ENCODE assay signal across 22 cellular contexts in genomic region chr15:78260489-78260888, GRCh38. TPM values are rescaled to one million over a fixed set of nuclear protein-coding genes. Genes with fewer than 3 reads are reported as not detected.
DNase-seq lines count a peak whose midpoint lies in the region; ATAC-seq, FAIRE-seq and TF ChIP-seq lines count a peak whose summit lies in the region.
"Had no signal": no experiment of that assay in that cellular context is flagged by ENCODE, and none has a peak within 500 bp of the region (broad histone marks: within the 10 kb centered on the region; RNA-seq: fewer than 3 reads in every experiment).

No MANE protein-coding gene starts in this region.

- no peak overlapping the region for H4K8ac ChIP-seq in H1 (ENCODE audit: extremely low read depth, insufficient read depth, low read length)

- no peak overlapping the region for H3K23ac ChIP-seq in H1 (ENCODE audit: insufficient read length)

- no peak overlapping the region for H3K4me2 ChIP-seq in H1 (ENCODE audit: insufficient read depth in 1 of 2, low read depth in 2 of 2, low read length in 2 of 2)
- no peak overlapping the region for H3K4me2 ChIP-seq in neural progenitor cell
- H3K4me2 ChIP-seq: BLaER1 had no signal

- H3K79me2 ChIP-seq in H1 (ENCODE audit: control insufficient read depth in 1 of 2, insufficient read depth in 2 of 2, low read length in 2 of 2): no peaks in the 10 kb centered on the region
- no peaks in the 10 kb centered on the region for H3K79me2 ChIP-seq in neural progenitor cell (ENCODE audit: low read depth)

- no peak overlapping the region for H3K4me3 ChIP-seq in WERI-Rb-1 (ENCODE audit: low read depth, low read length)
- no peak overlapping the region for H3K4me3 ChIP-seq in H1 (ENCODE audit: extremely low read depth in 1 of 4, insufficient read depth in 2 of 4, low read depth in 3 of 4, low read length in 4 of 4)
- H3K4me3 ChIP-seq in neural progenitor cell: no peak overlapping the region
- no peak overlapping the region for H3K4me3 ChIP-seq in testis
- H3K4me3 ChIP-seq: BLaER1, HAP-1 had no signal

- POLR2A ChIA-PET in H1 (lab: Charles Lee; ENCODE audit: partially characterized antibody): no interaction called here

- no peak for TF ChIP-seq EP300 in H1 (IDR thresholded peaks at IDR 0.05; ENCODE audit: borderline replicate concordance in 1 of 2, low read depth in 2 of 2, low read length in 2 of 2)

- no peak overlapping the region for H2BK15ac ChIP-seq in H1 (ENCODE audit: low read length)

- CTCF ChIA-PET in H1 (lab: Charles Lee; ENCODE audit: partially characterized antibody): interaction anchor here (7.7 kb wide), 1 partner anchor 19 kb away, joined by 48 read pairs; no protein-coding TSS in a partner anchor

- no peak overlapping the region for H3K14ac ChIP-seq in H1 (ENCODE audit: insufficient read length)

- H2BK5ac ChIP-seq in H1 (ENCODE audit: low read depth, low read length): no peak overlapping the region

- 0 out of 7 replicates have a peak, but pooled peaks cover 0 to 3% (median 0%) of the 10 kb centered on the region in 4 experiments for H3K4me1 ChIP-seq in H1 (replicated peaks in 1 of 4; ENCODE audit: control insufficient read depth in 3 of 4, insufficient read depth in 4 of 4, low read length in 3 of 4)
- H3K4me1 ChIP-seq in neural progenitor cell: no peaks in the 10 kb centered on the region
- H3K4me1 ChIP-seq in testis: peaks cover 6% of the 10 kb centered on the region
- H3K4me1 ChIP-seq: BLaER1, HAP-1 had no signal

- no peak overlapping the region for H2BK12ac ChIP-seq in H1 (ENCODE audit: low read depth, low read length)

- H3K56ac ChIP-seq in H1 (replicated peaks; ENCODE audit: insufficient read length, low read depth, low read length): no peak overlapping the region

- no peaks in the 10 kb centered on the region for H3K9me3 Mint-ChIP-seq in neural progenitor cell
- H3K9me3 Mint-ChIP-seq: CD4-positive, alpha-beta T cell had no signal

- DNase-seq in WERI-Rb-1 (no peak), H1 (ENCODE audit: low read depth in 1 of 2, low spot score in 2 of 2) (no peak), neural progenitor cell (ENCODE audit: low spot score) (no peak), DMS53 treated with DMSO at 0.1 percent for 48 hours (lab: John Stamatoyannopoulos, UW; ENCODE audit: unreplicated experiment) (no peak), T-helper 2 cell (no peak), testis (no peak)
- DNase-seq: ACHN; CD4-positive, alpha-beta T cell; COR-L47; DMS79 treated with DMSO at 0.1 percent for 48 hours; MV-4-11; NCI-H1105 treated with DMSO at 0.1 percent for 48 hours; NCI-H2029 treated with DMSO at 0.1 percent for 48 hours; NCI-H345; NCI-H774; NK-92 treated with Interleukin-12 subunit alpha and Interleukin-12 subunit beta, amount 100 ng/mL, for 24 hours had no signal

- 51% methylated on average over 2 of the region's 2 CpGs; no CpG with 5 or more reads in 1 of the 2 experiments for WGBS in H1 (ENCODE audit: extremely low coverage in 1 of 2, insufficient coverage in 1 of 2, insufficient read length in 1 of 2, insufficient replicate concordance in 2 of 2, low coverage in 1 of 2, low lambda C conversion rate in 2 of 2, missing lambda C conversion rate in 1 of 2), 2 experiments
- 69 to 71% methylated on average over 2 of the region's 2 CpGs for WGBS in testis, 2 donors

- H2AFZ ChIP-seq in H1 (ENCODE audit: low read length): peak overlapping the region; percentile 20; the same call in 1 of the 2 replicates
- H2AFZ ChIP-seq in neural progenitor cell (replicated peaks): peak overlapping the region; percentile 96

- TF ChIP-seq CTCF in WERI-Rb-1 (IDR thresholded peaks at IDR 0.05; ENCODE audit: low read depth, low read length) (no peak), H1 (IDR thresholded peaks at IDR 0.05; ENCODE audit: control extremely low read depth in 1 of 3, insufficient read depth in 1 of 3, low read depth in 1 of 3, low read length in 3 of 3) (no peak), neural progenitor cell (IDR thresholded peaks at IDR 0.05) (no peak), testis (IDR thresholded peaks at IDR 0.05) (no peak)

- H3K27ac ChIP-seq in WERI-Rb-1 (0 out of 2 replicates have a peak overlapping the region, but pooled peaks have one; percentile 38), H1 (ENCODE audit: low read depth, low read length) (no peak overlapping the region), neural progenitor cell (no peak overlapping the region), testis (no peak overlapping the region)
- H3K27ac ChIP-seq: BLaER1 had no signal

- no peak for ATAC-seq in GM21526 (IDR thresholded peaks at IDR 0.05; ENCODE audit: low FRiP score, unreplicated experiment)
- ATAC-seq: Panc1 had no signal

- H3K4ac ChIP-seq in H1 (replicated peaks; ENCODE audit: insufficient read length, low read depth, low read length): no peak overlapping the region

- FAIRE-seq in H1 (lab: Jason Lieb, UNC): no peak
- FAIRE-seq: HTR-8/SVneo had no signal

- H3K4me1 Mint-ChIP-seq in neural progenitor cell: peaks cover 3% of the 10 kb centered on the region

- H3K9ac ChIP-seq in H1 (replicated peaks in 1 of 4; ENCODE audit: extremely low read depth in 1 of 4, low read depth in 3 of 4, low read length in 3 of 4) (no peak overlapping the region), neural progenitor cell (no peak overlapping the region)
- H3K9ac ChIP-seq: BLaER1 had no signal

- no peak overlapping the region for H2BK20ac ChIP-seq in H1 (ENCODE audit: low read length)

- no peaks in the 10 kb centered on the region for H3F3A ChIP-seq in neural progenitor cell (ENCODE audit: low read depth)

- no peak overlapping the region for H3K4me3 Mint-ChIP-seq in neural progenitor cell

- H3K27me3 Mint-ChIP-seq in neural progenitor cell (ENCODE audit: insufficient read depth, low read depth): no peaks in the 10 kb centered on the region
- H3K27me3 Mint-ChIP-seq: CD4-positive, alpha-beta T cell had no signal

- H3K18ac ChIP-seq in H1 (ENCODE audit: extremely low read depth, low read length): no peak overlapping the region

- H3K9me3 ChIP-seq in WERI-Rb-1 (ENCODE audit: severe bottlenecking) (no peaks in the 10 kb centered on the region), H1 (ENCODE audit: insufficient read depth in 2 of 2, low read depth in 1 of 2, low read length in 1 of 2) (no peaks in the 10 kb centered on the region), neural progenitor cell (ENCODE audit: low read depth) (no peaks in the 10 kb centered on the region), testis (no peaks in the 10 kb centered on the region)
- H3K9me3 ChIP-seq: BLaER1, HAP-1 had no signal

- no peak overlapping the region for H3K27ac Mint-ChIP-seq in neural progenitor cell
- H3K27ac Mint-ChIP-seq: CD4-positive, alpha-beta T cell had no signal

- H2BK120ac ChIP-seq in H1 (replicated peaks; ENCODE audit: low read depth, low read length): no peak overlapping the region

- intact Hi-C loops in testis (cut with DNase I; ENCODE audit: low total_unique reads): no loop called here

- no peaks in the 10 kb centered on the region for H3K36me3 Mint-ChIP-seq in neural progenitor cell

- no peaks in the 10 kb centered on the region for H4K20me1 ChIP-seq in H1 (replicated peaks in 1 of 2; ENCODE audit: control insufficient read depth in 1 of 2, insufficient read depth in 2 of 2, low read length in 2 of 2)
- no peaks in the 10 kb centered on the region for H4K20me1 ChIP-seq in neural progenitor cell (ENCODE audit: low read depth)
- H4K20me1 ChIP-seq: BLaER1 had no signal

- H3K27me3 ChIP-seq in WERI-Rb-1 (ENCODE audit: insufficient read depth, low read depth, severe bottlenecking): no peaks in the 10 kb centered on the region
- peaks cover 0 to 19% (median 10%) of the 10 kb centered on the region in 4 experiments; a peak in 4 of 7 replicates for H3K27me3 ChIP-seq in H1 (replicated peaks in 1 of 4; ENCODE audit: control insufficient read depth in 3 of 4, extremely low read depth in 1 of 4, insufficient read depth in 3 of 4, low read length in 3 of 4)
- H3K27me3 ChIP-seq in neural progenitor cell: peaks cover 16% of the 10 kb centered on the region
- no peaks in the 10 kb centered on the region for H3K27me3 ChIP-seq in testis

- no peak overlapping the region for H4K5ac ChIP-seq in H1 (ENCODE audit: insufficient read length, low read depth, low read length)

- no peak overlapping the region for H4K91ac ChIP-seq in H1 (replicated peaks; ENCODE audit: insufficient read length, low read length)

- no peaks in the 10 kb centered on the region; the same call in 1 of the 2 replicates for H3K23me2 ChIP-seq in H1 (ENCODE audit: low read depth, low read length)

- TF ChIP-seq POLR2A in H1 (IDR thresholded peaks at IDR 0.05; ENCODE audit: control extremely low read depth in 1 of 2, low read depth in 2 of 2, low read length in 2 of 2): no peak
- no peak for TF ChIP-seq POLR2A in testis (IDR thresholded peaks at IDR 0.05)

- no peak overlapping the region; the same call in 1 of the 2 replicates for H2AK5ac ChIP-seq in H1 (ENCODE audit: low read depth, low read length)

- no peaks in the 10 kb centered on the region for H3K36me3 ChIP-seq in WERI-Rb-1
- H3K36me3 ChIP-seq in H1 (ENCODE audit: control insufficient read depth in 2 of 4, insufficient read depth in 4 of 4, low read length in 3 of 4): no peaks in the 10 kb centered on the region
- no peaks in the 10 kb centered on the region for H3K36me3 ChIP-seq in neural progenitor cell
- H3K36me3 ChIP-seq in testis (ENCODE audit: low read depth, missing control alignments): no peaks in the 10 kb centered on the region
- H3K36me3 ChIP-seq: BLaER1, HAP-1 had no signal

- TF ChIP-seq RAD21 in H1 (IDR thresholded peaks at IDR 0.05 in 1 of 2, conservative IDR thresholded peaks at IDR 0.05 in 1 of 2; ENCODE audit: low read depth in 2 of 2, low read length in 2 of 2): no peak

- no peaks in the 10 kb centered on the region for H3K79me1 ChIP-seq in H1 (ENCODE audit: low read depth, low read length)

RNA-seq across cellular contexts. Expression of gene DNAJA4, which starts 3.9 kb away (rescaled TPM):
- 2.5 and 3.6 TPM in 2 replicates for total RNA-seq in H1 (2021; fragmentation: NEBNext Ultra II Directional; extraction: Animal tissue kit (Norgen Biotek cat#: 25700))
- polyA plus RNA-seq in H1 (2011; rRNA removed): 5.1 and 6.2 TPM in 2 replicates
- 7.2 TPM for polyA plus RNA-seq in H1 (2011; cell fraction: cytosol; rRNA removed)
- polyA plus RNA-seq in H1 (2011; cell fraction: nucleus; rRNA removed): 12.6 TPM
- polyA plus RNA-seq in H1 (2012, experiment 1 of 2): 6.0 to 8.0 TPM (median 6.6 TPM) in 4 replicates
- polyA plus RNA-seq in H1 (2012, experiment 2 of 2): 0.89 TPM
- polyA plus RNA-seq in H1 (2013, experiment 1 of 2): 0.83 TPM
- polyA plus RNA-seq in H1 (2013, experiment 2 of 2): 0.61 TPM
- polyA minus RNA-seq in H1 (2011; rRNA and poly(A)+ RNA removed): 6.7 and 6.9 TPM in 2 replicates
- 4.8 TPM for polyA minus RNA-seq in H1 (2011; cell fraction: cytosol; rRNA and poly(A)+ RNA removed)
- polyA minus RNA-seq in H1 (2011; cell fraction: nucleus; rRNA and poly(A)+ RNA removed): 10.0 TPM
- 0.12 TPM in 1 of 2 replicates, not detected in the other for total RNA-seq in neural progenitor cell (ENCODE audit: low replicate concordance)
- total RNA-seq in testis: 100 to 1,000 TPM in 1 of 2 donors, 10 to 100 TPM in 1; 88.4 to 145 TPM
- polyA plus RNA-seq in testis (ENCODE audit: insufficient read depth, low read depth, low replicate concordance): 183 TPM

RNA-seq across cellular contexts. Expression of gene ACSBG1, which starts 26.1 kb away (rescaled TPM):
- total RNA-seq in H1 (2021; fragmentation: NEBNext Ultra II Directional; extraction: Animal tissue kit (Norgen Biotek cat#: 25700)): 6.1 and 7.1 TPM in 2 replicates
- 5.4 and 11.9 TPM in 2 replicates for polyA plus RNA-seq in H1 (2011; rRNA removed)
- 4.9 TPM for polyA plus RNA-seq in H1 (2011; cell fraction: cytosol; rRNA removed)
- 14.8 TPM for polyA plus RNA-seq in H1 (2011; cell fraction: nucleus; rRNA removed)
- 1.7 to 5.5 TPM (median 3.9 TPM) in 4 replicates for polyA plus RNA-seq in H1 (2012, experiment 1 of 2)
- 2.2 TPM for polyA plus RNA-seq in H1 (2012, experiment 2 of 2)
- 1.9 TPM for polyA plus RNA-seq in H1 (2013, experiment 1 of 2)
- polyA plus RNA-seq in H1 (2013, experiment 2 of 2): 2.1 TPM
- polyA minus RNA-seq in H1 (2011; rRNA and poly(A)+ RNA removed): 8.7 and 9.3 TPM in 2 replicates
- polyA minus RNA-seq in H1 (2011; cell fraction: cytosol; rRNA and poly(A)+ RNA removed): 4.8 TPM
- polyA minus RNA-seq in H1 (2011; cell fraction: nucleus; rRNA and poly(A)+ RNA removed): 11.9 TPM
- 0.11 and 0.22 TPM in 2 replicates for total RNA-seq in neural progenitor cell (ENCODE audit: low replicate concordance)
- 10 to 100 TPM; 14.8 to 25.2 TPM for total RNA-seq in testis
- polyA plus RNA-seq in testis (ENCODE audit: insufficient read depth, low read depth, low replicate concordance): 12.2 TPM
- total RNA-seq: M059J had no signal

RNA-seq across cellular contexts. Expression of gene SKIC8, which starts 38.9 kb away (rescaled TPM):
- total RNA-seq in H1 (2021; fragmentation: NEBNext Ultra II Directional; extraction: Animal tissue kit (Norgen Biotek cat#: 25700)): 44.2 and 44.7 TPM in 2 replicates
- polyA plus RNA-seq in H1 (2011; rRNA removed) (42.3 and 77.7 TPM in 2 replicates), testis (ENCODE audit: insufficient read depth, low read depth, low replicate concordance) (135 TPM)
- polyA plus RNA-seq in H1 (2011; cell fraction: cytosol; rRNA removed): 82.0 TPM
- 37.9 TPM for polyA plus RNA-seq in H1 (2011; cell fraction: nucleus; rRNA removed)
- 58.8 to 64.1 TPM (median 60.1 TPM) in 4 replicates for polyA plus RNA-seq in H1 (2012, experiment 1 of 2)
- 23.9 TPM for polyA plus RNA-seq in H1 (2012, experiment 2 of 2)
- polyA plus RNA-seq in H1 (2013, experiment 1 of 2): 39.0 TPM
- 37.6 TPM for polyA plus RNA-seq in H1 (2013, experiment 2 of 2)
- 58.5 and 78.2 TPM in 2 replicates for polyA minus RNA-seq in H1 (2011; rRNA and poly(A)+ RNA removed)
- polyA minus RNA-seq in H1 (2011; cell fraction: cytosol; rRNA and poly(A)+ RNA removed): 44.5 TPM
- polyA minus RNA-seq in H1 (2011; cell fraction: nucleus; rRNA and poly(A)+ RNA removed): 22.7 TPM
- total RNA-seq in neural progenitor cell (ENCODE audit: low replicate concordance) (76.0 and 78.4 TPM in 2 replicates), testis (10 to 100 TPM; 82.3 to 93.1 TPM)

Comparison
In these comparisons a context has a peak if more than half of its experiments do, and no peak if none do; other contexts are left out.
1. RNA of gene DNAJA4, which starts 3.9 kb away (total RNA-seq): 88.4 to 145 TPM in testis; 2.5 to 3.6 TPM in H1 and 0.12 TPM in neural progenitor cell; every median in the first group is over 10 times any median in the second.